Comparison of ENCODE assay signal across 8 cellular contexts in the genomic region with DNA sequence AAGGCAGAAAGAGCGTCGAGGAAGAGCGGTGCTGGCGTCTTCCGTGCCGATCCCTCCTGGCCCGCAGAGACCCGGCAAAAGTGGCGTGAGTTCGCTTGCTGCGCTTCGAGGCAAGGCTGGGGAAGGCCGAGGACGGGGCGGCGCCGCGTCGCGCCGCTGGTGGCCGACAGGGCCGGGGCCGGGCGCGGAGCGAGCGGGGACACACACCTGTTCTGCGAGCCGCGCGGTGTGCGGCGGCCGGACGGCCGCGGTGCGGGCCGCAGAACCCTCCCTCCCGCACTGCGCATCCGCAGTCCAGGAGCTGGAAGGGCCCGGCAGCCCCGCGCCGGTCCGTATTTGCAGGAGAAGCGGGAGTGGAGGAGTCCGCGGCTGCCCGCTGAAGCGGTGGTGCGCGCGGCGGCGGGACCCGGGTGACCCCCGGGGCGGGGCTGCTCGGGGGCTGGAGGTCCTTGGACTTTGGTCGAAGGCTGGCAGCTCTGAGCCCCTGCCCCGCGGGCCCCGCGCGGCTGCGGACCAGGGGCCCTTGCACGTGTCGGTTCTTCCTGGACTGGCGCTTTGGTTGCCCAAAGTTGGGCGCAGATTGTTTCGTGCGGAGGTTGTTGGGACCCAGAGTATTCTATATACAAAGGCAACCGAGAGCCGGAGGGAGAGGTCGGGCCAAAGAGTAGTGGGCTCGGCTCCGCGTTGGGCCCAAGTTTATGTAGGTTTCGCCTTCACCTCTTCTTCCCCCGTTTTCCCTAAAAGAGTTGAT. TPM values are rescaled to one million over a fixed set of nuclear protein-coding genes. Genes with fewer than 3 reads are reported as not detected.
DNase-seq lines count a peak whose midpoint lies in the region; ATAC-seq and TF ChIP-seq lines count a peak whose summit lies in the region.

No MANE protein-coding gene starts in this region.

- H3K36me3 ChIP-seq in testis (ENCODE audit: low read depth, missing control alignments) = no peaks in the 10 kb centered on the region

- H3K27me3 ChIP-seq in testis = no peaks in the 10 kb centered on the region

- TF ChIP-seq POLR2A in testis (IDR thresholded peaks at IDR 0.05) = no peak

- peaks cover 12% of the 10 kb centered on the region for H3K4me1 ChIP-seq in testis

- TF ChIP-seq CTCF in testis (IDR thresholded peaks at IDR 0.05) = no peak

- no peaks in the 10 kb centered on the region for H3K9me3 ChIP-seq in testis

- ATAC-seq in GM18868 (IDR thresholded peaks at IDR 0.05; ENCODE audit: unreplicated experiment) (no peak), HG02759 (IDR thresholded peaks at IDR 0.05; ENCODE audit: unreplicated experiment) (no peak)

- DNase-seq in activated CD8-positive, alpha-beta memory T cell treated with anti-CD3 and anti-CD28 coated beads for 24 hours = peak; percentile 61
- no peak for DNase-seq in activated CD8-positive, alpha-beta memory T cell treated with anti-CD3 and anti-CD28 coated beads, Interleukin-2, amount 50 U/mL, for 4 hours
- DNase-seq in islet precursor cell = peak; percentile 59
- peak; percentile 23 for DNase-seq in testis
- no peak for DNase-seq in middle frontal gyrus (ENCODE audit: extremely low spot score, low spot score)

- peak overlapping the region; percentile 56 for H3K27ac ChIP-seq in angular gyrus (ENCODE audit: low read depth, low read length)
- no peak overlapping the region for H3K27ac ChIP-seq in testis

- 4% methylated on average over 18 to 38 of the region's 83 CpGs for WGBS in testis, 2 donors

- peak overlapping the region; percentile 27 to 40 for H3K4me3 ChIP-seq in testis

- intact Hi-C loops in testis (cut with DNase I; ENCODE audit: low total_unique reads) = no loop called here

RNA-seq across cellular contexts. Expression of a gene that starts 2.5 kb away (rescaled TPM):
- total RNA-seq in testis = 100 to 1,000 TPM; 126 to 148 TPM
- 99.3 TPM for polyA plus RNA-seq in testis (ENCODE audit: insufficient read depth, low read depth, low replicate concordance)

RNA-seq across cellular contexts. Expression of a gene that starts 52.5 kb away (rescaled TPM):
- total RNA-seq in testis = 100 to 1,000 TPM; 104 to 109 TPM
- 140 TPM for polyA plus RNA-seq in testis (ENCODE audit: insufficient read depth, low read depth, low replicate concordance)

Comparison
In these comparisons a context has a peak if more than half of its experiments do, and no peak if none do; other contexts are left out.
1. DNase-seq: peak in activated CD8-positive, alpha-beta memory T cell treated with anti-CD3 and anti-CD28 coated beads for 24 hours (single experiment), islet precursor cell (single experiment) and testis (single experiment); none in activated CD8-positive, alpha-beta memory T cell treated with anti-CD3 and anti-CD28 coated beads, Interleukin-2, amount 50 U/mL, for 4 hours (single experiment) and middle frontal gyrus (single experiment).